ENCODE assay signal across 32 cellular contexts in the genomic region with DNA sequence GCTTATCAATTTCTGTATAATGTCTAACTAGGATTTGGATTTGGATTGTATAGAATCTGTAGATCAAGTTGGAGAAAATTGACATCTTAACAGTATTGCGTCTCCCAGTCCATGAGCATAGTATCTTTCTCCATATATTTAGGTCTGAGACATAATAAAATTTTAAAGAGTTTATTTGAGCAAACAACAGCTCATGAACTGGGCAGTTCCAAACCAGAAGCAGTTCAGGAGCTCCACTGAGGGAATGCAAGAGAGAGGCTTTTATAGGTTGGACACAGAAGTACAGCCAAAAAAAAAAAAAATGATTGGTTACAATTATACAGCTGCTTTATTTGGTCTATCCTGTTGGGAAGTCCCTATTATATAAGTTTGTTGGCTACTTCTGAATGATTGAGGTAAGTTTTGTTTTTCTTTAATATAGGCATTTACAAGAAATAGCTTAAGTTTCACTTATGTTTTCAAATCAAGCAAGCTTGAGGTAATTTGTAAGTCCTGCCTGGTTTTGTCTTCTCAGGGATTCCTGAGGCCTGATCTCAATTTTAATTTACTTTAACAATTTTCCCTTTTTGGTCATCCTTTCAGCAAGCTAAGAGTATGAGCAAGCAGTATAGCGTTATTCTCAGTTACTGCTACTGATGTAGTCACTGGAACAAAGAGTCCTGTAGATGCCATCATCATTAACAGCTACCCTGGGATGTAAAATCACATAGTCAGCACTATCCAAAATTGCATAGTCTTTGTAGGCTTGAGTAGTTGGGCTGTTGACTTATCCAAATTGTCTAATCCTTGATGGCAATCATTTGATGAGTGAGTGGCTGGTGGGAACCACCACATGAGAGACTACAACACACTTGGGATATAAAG. TPM values are rescaled to one million over a fixed set of nuclear protein-coding genes. Genes with fewer than 3 reads are reported as not detected.
DNase-seq lines count a peak whose midpoint lies in the region; ATAC-seq, FAIRE-seq and TF ChIP-seq lines count a peak whose summit lies in the region.
"Had no signal": no experiment of that assay in that cellular context is flagged by ENCODE, and none has a peak within 500 bp of the region (broad histone marks: within the 10 kb centered on the region; RNA-seq: fewer than 3 reads in every experiment).

No MANE protein-coding gene starts in this region.

- H3K4me2 ChIP-seq in A549: no peak overlapping the region

- no peak overlapping the region for H3K4me3 ChIP-seq in A549
- H3K4me3 ChIP-seq: coronary artery, prostate gland, sigmoid colon, SJSA1, thoracic aorta had no signal

- peaks cover 7% of the 10 kb centered on the region for H3K9me3 Mint-ChIP-seq in activated naive CD8-positive, alpha-beta T cell treated with anti-CD3 and anti-CD28 coated beads for 36 hours
- H3K9me3 Mint-ChIP-seq: effector memory CD8-positive, alpha-beta T cell had no signal

- H3K27ac ChIP-seq in A549: no peak overlapping the region
- H3K27ac ChIP-seq: coronary artery, HL-60, prostate gland, sigmoid colon, SJSA1, thoracic aorta had no signal

- H3K36me3 Mint-ChIP-seq in activated naive CD8-positive, alpha-beta T cell treated with anti-CD3 and anti-CD28 coated beads for 36 hours: peaks cover 8% of the 10 kb centered on the region
- H3K36me3 Mint-ChIP-seq: mesothelial cell of epicardium, naive B cell had no signal

- H3K4me1 Mint-ChIP-seq in activated naive CD8-positive, alpha-beta T cell treated with anti-CD3 and anti-CD28 coated beads for 36 hours: peaks cover 25% of the 10 kb centered on the region
- H3K4me1 Mint-ChIP-seq: mesothelial cell of epicardium; stimulated activated naive B cell treated with anti-CD40 and anti-IgM and Interleukin-4, amounts not matched to agents 10 μg/mL and 1 μg/mL and 100 μg/mL, for 72 hours had no signal

- H3K4me3 Mint-ChIP-seq in activated naive CD8-positive, alpha-beta T cell treated with anti-CD3 and anti-CD28 coated beads for 36 hours: no peak overlapping the region
- H3K4me3 Mint-ChIP-seq: CD4-positive, alpha-beta memory T cell; effector memory CD8-positive, alpha-beta T cell; mesothelial cell of epicardium; naive B cell; stimulated activated naive B cell treated with anti-CD40 and anti-IgM and Interleukin-4, amounts not matched to agents 10 μg/mL and 1 μg/mL and 100 μg/mL, for 72 hours had no signal

- no peak for FAIRE-seq in A549 (lab: Jason Lieb, UNC)
- FAIRE-seq: astrocyte, kidney, urothelium cell line had no signal

- H3K27me3 Mint-ChIP-seq in activated naive CD8-positive, alpha-beta T cell treated with anti-CD3 and anti-CD28 coated beads for 36 hours: peaks cover 17% of the 10 kb centered on the region

- no peak for TF ChIP-seq POLR2A in A549 (IDR thresholded peaks at IDR 0.05; ENCODE audit: low read length)

- POLR2A ChIA-PET in A549 (lab: Yijun Ruan, JAX): no interaction called here

- no peak for TF ChIP-seq EP300 in A549 (IDR thresholded peaks at IDR 0.05)

- no peak for TF ChIP-seq RAD21 in A549 (conservative IDR thresholded peaks at IDR 0.05 in 1 of 2, IDR thresholded peaks at IDR 0.05 in 1 of 2)

- CTCF ChIA-PET in A549 (lab: Yijun Ruan, JAX): interaction anchor here (0.8 to 12.5 kb wide), 5 partner anchors 27 to 256 kb away, joined by 3 to 122 read pairs (median 4); a partner anchor contains a TSS

- TF ChIP-seq CTCF in A549 (IDR thresholded peaks at IDR 0.05): no peak

- H3K4me1 ChIP-seq in A549: no peaks in the 10 kb centered on the region
- H3K4me1 ChIP-seq: prostate gland, sigmoid colon had no signal

- WGBS in A549 (ENCODE audit: missing lambda C conversion rate): 10% methylated on average over 2 of the region's 2 CpGs

- peak; percentile 64 to 72 for ATAC-seq in activated CD4-positive, CD25-positive, alpha-beta regulatory T cell treated with anti-CD3 and anti-CD28 coated beads, Interleukin-2, amount 50 U/mL, for 24 hours
- ATAC-seq in A549: no peak
- ATAC-seq in GM21717 (IDR thresholded peaks at IDR 0.05; ENCODE audit: unreplicated experiment): peak; percentile 43
- ATAC-seq in GM21390 (IDR thresholded peaks at IDR 0.05; ENCODE audit: unreplicated experiment): no peak
- no peak for ATAC-seq in GM21526 (IDR thresholded peaks at IDR 0.05; ENCODE audit: low FRiP score, unreplicated experiment)
- ATAC-seq: effector memory CD8-positive, alpha-beta T cell; stimulated activated naive B cell treated with anti-CD40 and anti-IgM and Interleukin-4, amounts not matched to agents 10 μg/mL and 1 μg/mL and 100 μg/mL, for 72 hours had no signal

- no peak for DNase-seq in activated CD4-positive, CD25-positive, alpha-beta regulatory T cell (lab: John Stamatoyannopoulos, UW)
- DNase-seq in A549 (ENCODE audit: low read depth in 1 of 2, low spot score in 1 of 2) (no peak), Ammon's horn (ENCODE audit: low spot score) (no peak)
- DNase-seq in activated naive CD8-positive, alpha-beta T cell treated with anti-CD3 and anti-CD28 coated beads for 36 hours: no peak
- DNase-seq: activated CD4-positive, alpha-beta T cell treated with anti-CD3 and anti-CD28 coated beads for 48 hours; AML-193; CD4-positive, alpha-beta memory T cell; effector memory CD8-positive, alpha-beta T cell; erythroblast; kidney; naive B cell; NCI-H446 treated with DMSO at 0.1 percent for 48 hours; nucleus accumbens; RPMI8226; sigmoid colon; stimulated activated CD4-positive, alpha-beta T cell treated with anti-CD3 and anti-CD28 coated beads, Interleukin-4, amount 100 ng/mL, for 4 hours; stimulated activated naive B cell treated with anti-CD40 and anti-IgM and Interleukin-4, amounts not matched to agents 10 μg/mL and 1 μg/mL and 100 μg/mL, for 72 hours had no signal

- peak overlapping the region; percentile 87 for H3K27ac Mint-ChIP-seq in activated naive CD8-positive, alpha-beta T cell treated with anti-CD3 and anti-CD28 coated beads for 36 hours
- H3K27ac Mint-ChIP-seq: effector memory CD8-positive, alpha-beta T cell; mesothelial cell of epicardium; naive B cell; stimulated activated naive B cell treated with anti-CD40 and anti-IgM and Interleukin-4, amounts not matched to agents 10 μg/mL and 1 μg/mL and 100 μg/mL, for 72 hours had no signal

- H3K9me3 ChIP-seq in A549: no peaks in the 10 kb centered on the region
- H3K9me3 ChIP-seq: prostate gland, sigmoid colon, SJSA1, thoracic aorta had no signal

TF ChIP-seq in A549, 52 proteins besides CTCF, POLR2A, EP300 and RAD21:
- TF ChIP-seq MAFK (IDR thresholded peaks at IDR 0.05; ENCODE audit: partially characterized antibody): peak; percentile 92
- TF ChIP-seq RFX5 (IDR thresholded peaks at IDR 0.05): no peak

RNA-seq across cellular contexts. Expression of a gene that starts 27.5 kb away (rescaled TPM):
- polyA plus RNA-seq in A549 (2011; rRNA removed) (0.04 TPM in 1 of 2 replicates, not detected in the other), A549 (2017; fragmentation: RNase III; extraction: RNeasy Plus Mini Kit Qiagen cat#74134 plus additional on column Dnase treatment) (not detected in 3 replicates)
- not detected in 2 replicates for polyA plus RNA-seq in A549 (2012; cell fraction: cytosol; rRNA removed)
- 0.05 TPM in 1 of 2 replicates, not detected in the other for polyA plus RNA-seq in A549 (2012; cell fraction: nucleus; rRNA removed)
- not detected in 2 replicates for polyA minus RNA-seq in A549 (2011; rRNA and poly(A)+ RNA removed)
- total RNA-seq in activated naive CD8-positive, alpha-beta T cell treated with anti-CD3 and anti-CD28 coated beads for 36 hours: 1 to 10 TPM; 1.6 to 2.0 TPM
- total RNA-seq: A172, astrocyte, cardiac septum, LHCN-M2, mesothelial cell of epicardium, SJSA1 had no signal

RNA-seq across cellular contexts. Expression of a gene that starts 38.7 kb away (rescaled TPM):
- 4.9 and 9.5 TPM in 2 replicates for polyA plus RNA-seq in A549 (2011; rRNA removed)
- 1.6 and 2.9 TPM in 2 replicates for polyA plus RNA-seq in A549 (2012; cell fraction: cytosol; rRNA removed)
- polyA plus RNA-seq in A549 (2012; cell fraction: nucleus; rRNA removed): 7.3 and 9.9 TPM in 2 replicates
- 7.7 to 11.4 TPM (median 10.6 TPM) in 3 replicates for polyA plus RNA-seq in A549 (2017; fragmentation: RNase III; extraction: RNeasy Plus Mini Kit Qiagen cat#74134 plus additional on column Dnase treatment)
- polyA minus RNA-seq in A549 (2011; rRNA and poly(A)+ RNA removed): 27.8 and 32.4 TPM in 2 replicates
- total RNA-seq in activated naive CD8-positive, alpha-beta T cell treated with anti-CD3 and anti-CD28 coated beads for 36 hours: 1 to 10 TPM in 1 of 2 experiments, under 1 TPM in 1; 0.89 to 1.4 TPM
- polyA plus RNA-seq: CD4-positive, alpha-beta memory T cell had no signal

Comparison
In these comparisons a context has a peak if more than half of its experiments do, and no peak if none do; other contexts are left out.
1. ATAC-seq: peak in activated CD4-positive, CD25-positive, alpha-beta regulatory T cell treated with anti-CD3 and anti-CD28 coated beads, Interleukin-2, amount 50 U/mL, for 24 hours (2 of 2) and GM21717 (single experiment); none in A549 (0 of 2), GM21390 (single experiment) and GM21526 (single experiment).